ENCODE assay signal across 1 cellular context in genomic region chr2:23387221-23387550, GRCh38.
TF ChIP-seq lines count a peak whose summit lies in the region.

No MANE protein-coding gene starts in this region.

TF ChIP-seq in GM23338, 12 proteins besides CTCF, POLR2A, EP300 and RAD21 (continued from another document):
- TF ChIP-seq ZNF462 (CRISPR knock-in tag; IDR thresholded peaks at IDR 0.05): no peak
